24 cellular contexts compared by ENCODE assay signal in the genomic region with DNA sequence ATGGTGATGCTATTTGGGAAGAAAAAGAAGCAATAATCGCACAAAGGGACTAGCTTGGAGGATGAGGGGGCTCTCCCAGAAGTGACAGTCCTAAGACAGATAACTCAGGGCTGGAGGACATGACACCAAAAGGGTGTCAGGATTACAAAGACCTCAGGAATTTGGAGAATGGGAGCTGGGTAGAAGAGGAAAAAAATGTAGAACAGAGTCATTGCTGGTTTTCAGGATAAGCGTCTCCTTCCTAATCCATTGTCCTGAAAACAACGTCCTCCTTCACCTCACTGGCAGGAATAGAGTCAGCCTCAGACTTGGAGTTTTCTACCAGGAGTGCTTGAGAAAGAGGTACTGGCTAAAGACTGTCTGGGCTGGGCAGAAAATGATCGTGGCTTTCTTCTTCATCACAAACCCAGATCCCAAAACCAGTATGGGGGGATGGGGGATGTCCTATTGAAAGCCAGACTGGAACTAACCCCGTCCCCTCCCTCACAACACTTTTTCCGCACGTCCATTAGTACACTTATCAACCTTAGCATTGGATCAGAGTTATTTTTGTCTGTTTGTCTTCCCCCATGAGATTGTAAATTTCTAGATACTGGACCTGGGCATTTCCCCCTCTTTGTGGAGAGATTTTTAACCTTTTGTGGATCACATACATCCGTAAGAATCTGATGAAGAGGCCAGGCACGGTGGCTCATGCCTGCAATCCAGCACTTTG. TPM values are rescaled to one million over a fixed set of nuclear protein-coding genes. Genes with fewer than 3 reads are reported as not detected.
DNase-seq lines count a peak whose midpoint lies in the region; ATAC-seq and TF ChIP-seq lines count a peak whose summit lies in the region.
"Had no signal": no experiment of that assay in that cellular context is flagged by ENCODE, and none has a peak within 500 bp of the region (broad histone marks: within the 10 kb centered on the region; RNA-seq: fewer than 3 reads in every experiment).

No MANE protein-coding gene starts in this region.

- H3F3A ChIP-seq in DOHH2 (ENCODE audit: control insufficient read depth, insufficient read depth) = no peaks in the 10 kb centered on the region

- WGBS in HUES64 = 61% methylated on average over 7 of the region's 9 CpGs
- WGBS in heart left ventricle, 4 donors = 25 to 34% (median 28%) methylated on average over 9 of the region's 9 CpGs

- peak overlapping the region; percentile 29; the same call in 1 of the 2 replicates for H3K9ac ChIP-seq in HUES64 (ENCODE audit: low read depth, low read length)

- peak overlapping the region; percentile 39; the same call in 1 of the 2 replicates for H3K4me2 ChIP-seq in DOHH2 (ENCODE audit: low read length)

- no peaks in the 10 kb centered on the region for H3K79me2 ChIP-seq in DOHH2 (ENCODE audit: control insufficient read depth, low read length)

- no peaks in the 10 kb centered on the region for H4K20me1 ChIP-seq in DOHH2 (ENCODE audit: control insufficient read depth, insufficient read depth, low read depth, low read length)

- TF ChIP-seq CTCF in DOHH2 (IDR thresholded peaks at IDR 0.05; ENCODE audit: low read depth, low read length, poor library complexity, severe bottlenecking) (no peak), heart left ventricle (IDR thresholded peaks at IDR 0.05) (no peak), upper lobe of right lung (IDR thresholded peaks at IDR 0.05) (no peak)

- H3K27me3 ChIP-seq in DOHH2 (ENCODE audit: control insufficient read depth, low read length) = no peaks in the 10 kb centered on the region
- H3K27me3 ChIP-seq in HUES64 (ENCODE audit: insufficient read depth, low read length) = no peaks in the 10 kb centered on the region
- peaks cover 0 to 2% (median 0%) of the 10 kb centered on the region in 9 donors for H3K27me3 ChIP-seq in heart left ventricle
- H3K27me3 ChIP-seq in upper lobe of right lung = peaks cover 4% of the 10 kb centered on the region
- H3K27me3 ChIP-seq: Peyer's patch had no signal

- H3K27ac ChIP-seq in DOHH2 (ENCODE audit: low read depth, low read length) (no peak overlapping the region), HUES64 (ENCODE audit: low read depth, low read length) (peak overlapping the region; percentile 57), heart left ventricle (peak overlapping the region in 11 of 12 donors; percentile 21 to 85 (median 68)), upper lobe of right lung (no peak overlapping the region)
- H3K27ac ChIP-seq: neutrophil, Peyer's patch had no signal

- H3K4me1 ChIP-seq in DOHH2 (ENCODE audit: control insufficient read depth, low read length) (peaks cover 42% of the 10 kb centered on the region), HUES64 (ENCODE audit: insufficient read depth, low read length) (peaks cover 16% of the 10 kb centered on the region; the same call in 1 of the 2 replicates), heart left ventricle (peaks cover 0 to 57% (median 8%) of the 10 kb centered on the region in 12 donors), upper lobe of right lung (no peaks in the 10 kb centered on the region)
- H3K4me1 ChIP-seq: Peyer's patch had no signal

- DNase-seq in heart left ventricle (no peak), myocyte (ENCODE audit: low read depth) (peak; percentile 50), T-helper 1 cell (no peak), upper lobe of right lung (no peak)
- DNase-seq: activated CD4-positive, alpha-beta T cell treated with anti-CD3 and anti-CD28 coated beads for 48 hours; activated CD8-positive, alpha-beta memory T cell treated with anti-CD3 and anti-CD28 coated beads, Interleukin-2, amount 50 U/mL, for 48 hours; activated gamma-delta T cell; CD4-positive, alpha-beta memory T cell; cerebellar nuclear complex; DMS79; head of caudate nucleus; kidney glomerular epithelial cell; midbrain; NCI-H1417 treated with DMSO at 0.1 percent for 48 hours; NCI-H2171; NCI-H82; Peyer's patch had no signal

- H3K4me3 ChIP-seq in DOHH2 (ENCODE audit: low read length) (no peak overlapping the region), HUES64 (ENCODE audit: low read length) (no peak overlapping the region), heart left ventricle (no peak overlapping the region), upper lobe of right lung (no peak overlapping the region)
- H3K4me3 ChIP-seq: Peyer's patch, thoracic aorta had no signal

- ATAC-seq in heart left ventricle (peak; percentile 36 to 79 (median 58)), HG02759 (IDR thresholded peaks at IDR 0.05; ENCODE audit: unreplicated experiment) (no peak), SK-N-SH treated with all-trans-retinoic acid at 6 μM for 48 hours (no peak), upper lobe of right lung (no peak)
- ATAC-seq: stimulated activated memory B cell treated with anti-CD40 and anti-IgM and Interleukin-4, amounts not matched to agents 10 μg/mL and 1 μg/mL and 100 μg/mL, for 72 hours had no signal

- TF ChIP-seq POLR2A in heart left ventricle (IDR thresholded peaks at IDR 0.05) = no peak

- H3K9me3 ChIP-seq in DOHH2 (ENCODE audit: control insufficient read depth, insufficient read depth, low read length) = no peaks in the 10 kb centered on the region
- no peaks in the 10 kb centered on the region for H3K9me3 ChIP-seq in HUES64 (ENCODE audit: insufficient read depth, low read depth, low read length)
- H3K9me3 ChIP-seq in heart left ventricle = no peaks in the 10 kb centered on the region
- H3K9me3 ChIP-seq in upper lobe of right lung = no peaks in the 10 kb centered on the region
- H3K9me3 ChIP-seq: neutrophil, Peyer's patch, thoracic aorta had no signal

- H3K36me3 ChIP-seq in DOHH2 (ENCODE audit: control insufficient read depth, low read length) (no peaks in the 10 kb centered on the region), HUES64 (ENCODE audit: insufficient read depth, low read length) (no peaks in the 10 kb centered on the region), heart left ventricle (no peaks in the 10 kb centered on the region), upper lobe of right lung (no peaks in the 10 kb centered on the region)
- H3K36me3 ChIP-seq: neutrophil, Peyer's patch, thoracic aorta had no signal

- intact Hi-C loops in heart left ventricle (cut with DNase I) (no loop called here), upper lobe of right lung (cut with DNase I) (no loop called here)

- H3K9me2 ChIP-seq in DOHH2 (replicated peaks; ENCODE audit: control insufficient read depth, low read length) = no peaks in the 10 kb centered on the region

TF ChIP-seq in SK-N-SH treated with all-trans-retinoic acid at 6 μM for 48 hours, 23 proteins besides CTCF, POLR2A, EP300 and RAD21:
- no peak for TF ChIP-seq CSDC2 (CRISPR knock-in tag; IDR thresholded peaks at IDR 0.05)
- TF ChIP-seq TOX (CRISPR knock-in tag; IDR thresholded peaks at IDR 0.05; ENCODE audit: borderline replicate concordance) = no peak
- no peak for TF ChIP-seq ZNF70 (CRISPR knock-in tag; IDR thresholded peaks at IDR 0.05)
TF ChIP-seq in SK-N-SH treated with all-trans-retinoic acid at 6 μM for 48 hours: peak in this region for 0.

RNA-seq across cellular contexts. Expression of gene B4GALNT3, which starts 14.3 kb away (rescaled TPM):
- polyA plus RNA-seq in HUES64 (2013, experiment 1 of 2) = 8.0 TPM
- polyA plus RNA-seq in HUES64 (2013, experiment 2 of 2) = 10.1 TPM
- total RNA-seq in heart left ventricle (10 to 100 TPM; 19.3 to 59.4 (median 31.5) TPM), myocyte (0.86 and 2.3 TPM in 2 replicates), upper lobe of right lung (14.0 TPM)
- polyA plus RNA-seq in heart left ventricle = 10 to 100 TPM; 34.6 to 38.7 TPM
- polyA plus RNA-seq in myocyte (2012) = 5.7 TPM

Comparison
In these comparisons a context has a peak if more than half of its experiments do, and no peak if none do; other contexts are left out.
1. H3K27ac ChIP-seq: peak in HUES64 (single experiment) and heart left ventricle (11 of 12); none in DOHH2 (single experiment) and upper lobe of right lung (single experiment).
2. ATAC-seq: peak in heart left ventricle (4 of 4); none in HG02759 (single experiment), SK-N-SH treated with all-trans-retinoic acid at 6 μM for 48 hours (single experiment) and upper lobe of right lung (single experiment).